15 cellular contexts compared by ENCODE assay signal in the genomic region with DNA sequence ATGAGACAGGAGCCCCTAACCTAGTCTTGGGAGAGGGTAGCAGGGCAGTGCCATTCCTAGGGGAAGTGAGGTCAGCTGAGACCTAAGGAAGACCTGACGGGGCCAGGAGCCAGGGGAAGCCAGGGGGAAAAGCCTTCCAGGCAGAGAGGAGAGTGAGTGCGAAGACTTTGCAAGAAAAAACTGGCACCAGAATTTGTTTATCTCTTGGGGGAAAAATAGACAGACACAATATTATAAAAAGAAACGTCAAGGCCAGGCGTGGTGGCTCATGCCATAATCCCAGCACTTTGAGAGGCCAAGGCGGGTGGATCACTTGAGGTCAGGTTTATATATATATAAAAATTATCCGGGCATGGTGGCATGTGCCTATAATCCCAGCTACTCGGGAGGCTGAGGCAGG.
"Had no signal": no experiment of that assay in that cellular context is flagged by ENCODE, and none has a peak within 500 bp of the region (broad histone marks: within the 10 kb centered on the region; RNA-seq: fewer than 3 reads in every experiment).

No MANE protein-coding gene starts in this region.

- H3K4me3 Mint-ChIP-seq: dendritic cell treated with granulocyte-macrophage colony-stimulating factor and Interleukin-4, amounts not matched to agents 40 ng/mL and 50 ng/mL, for 4 days; natural killer cell treated with Interleukin-12 subunit alpha and Interleukin-12 subunit beta and Interleukin-15 and Interleukin-18, amount 100 ng/mL, for 72 hours; type B pancreatic cell had no signal

- H3K9me3 ChIP-seq: left lung, thyroid gland had no signal

- H3K27me3 Mint-ChIP-seq: dendritic cell treated with granulocyte-macrophage colony-stimulating factor and Interleukin-4, amounts not matched to agents 40 ng/mL and 50 ng/mL, for 4 days; natural killer cell treated with Interleukin-12 subunit alpha and Interleukin-12 subunit beta and Interleukin-15 and Interleukin-18, amount 100 ng/mL, for 72 hours; type B pancreatic cell had no signal

- H3K4me1 ChIP-seq: left lung, thyroid gland had no signal

- H3K9me3 Mint-ChIP-seq: dendritic cell treated with granulocyte-macrophage colony-stimulating factor and Interleukin-4, amounts not matched to agents 40 ng/mL and 50 ng/mL, for 4 days; natural killer cell treated with Interleukin-12 subunit alpha and Interleukin-12 subunit beta and Interleukin-15 and Interleukin-18, amount 100 ng/mL, for 72 hours; type B pancreatic cell had no signal

- H3K4me3 ChIP-seq: left lung, lung, thyroid gland had no signal

- H3K27ac ChIP-seq: left lung, thyroid gland had no signal

- ATAC-seq: left lung; natural killer cell treated with Interleukin-12 subunit alpha and Interleukin-12 subunit beta and Interleukin-15 and Interleukin-18, amount 100 ng/mL, for 72 hours had no signal

- H3K27me3 ChIP-seq: left lung, thyroid gland had no signal

- DNase-seq: cerebellar nuclear complex; foreskin melanocyte; head of caudate nucleus; hypothalamus; left lung; mesenchymal stem cell; midbrain; small intestine; stimulated activated CD4-positive, alpha-beta T cell treated with anti-CD3 and anti-CD28 coated beads, Interleukin-12 subunit alpha, Interleukin-12 subunit beta, amount 100 ng/mL, for 4 hours; stimulated activated naive CD4-positive, alpha-beta T cell treated with Interleukin-2 at 50 U/mL for 16 hours; thyroid gland had no signal

- H3K27ac Mint-ChIP-seq: dendritic cell treated with granulocyte-macrophage colony-stimulating factor and Interleukin-4, amounts not matched to agents 40 ng/mL and 50 ng/mL, for 4 days had no signal
